In the genomic region with DNA sequence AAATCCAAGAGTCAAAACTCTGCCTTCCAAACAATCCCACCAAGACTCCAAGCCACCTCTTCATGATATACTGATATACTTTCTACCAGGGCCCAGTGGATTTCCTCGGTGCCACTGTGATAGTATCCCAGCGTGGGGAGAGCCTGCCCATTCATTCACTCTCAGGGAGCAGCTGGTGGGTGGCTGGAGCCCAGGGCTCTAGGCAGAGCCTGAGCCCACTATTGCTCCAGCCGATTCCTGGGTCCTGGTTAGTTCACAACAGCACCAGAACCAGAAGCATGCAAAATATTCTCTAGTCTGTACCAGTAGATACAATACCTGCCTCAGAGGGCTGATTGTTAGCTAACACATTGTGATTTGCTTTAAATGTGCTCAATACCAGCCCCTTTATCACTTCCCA, we compare ENCODE assay signal across 9 cellular contexts. TPM values are rescaled to one million over a fixed set of nuclear protein-coding genes. Genes with fewer than 3 reads are reported as not detected.
DNase-seq lines count a peak whose midpoint lies in the region; ATAC-seq and TF ChIP-seq lines count a peak whose summit lies in the region.
"Had no signal": no experiment of that assay in that cellular context is flagged by ENCODE, and none has a peak within 500 bp of the region (broad histone marks: within the 10 kb centered on the region; RNA-seq: fewer than 3 reads in every experiment).

No MANE protein-coding gene starts in this region.

- H3K9me3 ChIP-seq in MM.1S (replicated peaks; ENCODE audit: insufficient read depth, low read length) = no peaks in the 10 kb centered on the region

- H3K27ac ChIP-seq in MM.1S (ENCODE audit: low read length) (peak overlapping the region; percentile 76), coronary artery (peak overlapping the region; percentile 96 to 100)

- DNase-seq in BJ (ENCODE audit: low read depth) (no peak), MM.1S (no peak), coronary artery (ENCODE audit: low spot score) (no peak), nephron progenitor cell (no peak), globus pallidus (ENCODE audit: low spot score) (no peak), hippocampal formation (lab: John Stamatoyannopoulos, UW) (no peak), DMS79 (lab: John Stamatoyannopoulos, UW) (no peak)
- DNase-seq: activated effector memory CD4-positive, alpha-beta T cell treated with Interleukin-2 at 50 U/mL for 16 hours had no signal

- H3K79me2 ChIP-seq in MM.1S (ENCODE audit: low read length) = peaks cover 45% of the 10 kb centered on the region

- peak overlapping the region; percentile 74 for H3K9ac ChIP-seq in MM.1S (ENCODE audit: low read length)

- ATAC-seq in GM19397 (IDR thresholded peaks at IDR 0.05; ENCODE audit: unreplicated experiment) = no peak

- H2AFZ ChIP-seq in MM.1S (ENCODE audit: low read length) = peak overlapping the region; percentile 87

- peaks cover 32% of the 10 kb centered on the region for H3F3A ChIP-seq in MM.1S (ENCODE audit: insufficient read depth, low read length)

- H3K4me2 ChIP-seq in MM.1S (ENCODE audit: low read depth, low read length) = peak overlapping the region; percentile 95

- CTCF ChIA-PET in BJ (lab: Yijun Ruan, JAX) = interaction anchor here (1.0 to 27.3 kb wide), 3 partner anchors 10 to 65 kb away, joined by 3 to 650 read pairs (median 3); no protein-coding TSS in a partner anchor

- TF ChIP-seq CTCF in BJ (IDR thresholded peaks at IDR 0.05; ENCODE audit: insufficient read depth, low read depth, low read length) (no peak), MM.1S (IDR thresholded peaks at IDR 0.05; ENCODE audit: low read length) (no peak), coronary artery (IDR thresholded peaks at IDR 0.05) (no peak), nephron progenitor cell (IDR thresholded peaks at IDR 0.05) (no peak)

- H3K4me3 ChIP-seq in BJ (ENCODE audit: low read depth, low read length) (peak overlapping the region; percentile 69), MM.1S (ENCODE audit: low read length) (peak overlapping the region; percentile 80), coronary artery (peak overlapping the region; percentile 97)

- peaks cover 25% of the 10 kb centered on the region for H3K4me1 ChIP-seq in MM.1S (ENCODE audit: low read length)

- H3K27ac Mint-ChIP-seq in nephron progenitor cell = peak overlapping the region; percentile 95

- no peaks in the 10 kb centered on the region for H3K36me3 Mint-ChIP-seq in nephron progenitor cell (ENCODE audit: low read depth)

- no peaks in the 10 kb centered on the region for H3K9me2 ChIP-seq in MM.1S (replicated peaks; ENCODE audit: insufficient read depth, low read length)

- H3K27me3 Mint-ChIP-seq in nephron progenitor cell (ENCODE audit: low read depth, poor library complexity) = peaks cover 18% of the 10 kb centered on the region

- H3K36me3 ChIP-seq in BJ (ENCODE audit: control insufficient read depth, insufficient read depth, low read length) (no peaks in the 10 kb centered on the region), MM.1S (replicated peaks; ENCODE audit: insufficient read depth, low read length) (no peaks in the 10 kb centered on the region)

- no peaks in the 10 kb centered on the region for H4K20me1 ChIP-seq in MM.1S (ENCODE audit: insufficient read depth, low read length)

- H3K4me1 Mint-ChIP-seq in nephron progenitor cell = peaks cover 50% of the 10 kb centered on the region

- H3K27me3 ChIP-seq in BJ (ENCODE audit: control insufficient read depth, insufficient read depth, low read length) (no peaks in the 10 kb centered on the region), MM.1S (replicated peaks; ENCODE audit: insufficient read depth, low read length) (no peaks in the 10 kb centered on the region)

- H3K9me3 Mint-ChIP-seq in nephron progenitor cell = no peaks in the 10 kb centered on the region

- peak overlapping the region; percentile 32 for H3K4me3 Mint-ChIP-seq in nephron progenitor cell

- POLR2A ChIA-PET in BJ (lab: Charles Lee) = interaction anchor here (0.6 to 0.9 kb wide), 3 partner anchors 15 to 1327 kb away, joined by 3 to 5 read pairs (median 3); no protein-coding TSS in a partner anchor

RNA-seq across cellular contexts. Expression of gene CSRP1, which starts 0.8 kb away (rescaled TPM):
- polyA plus RNA-seq in BJ (2011; rRNA removed) = 720 and 957 TPM in 2 replicates
- polyA minus RNA-seq in BJ (2011; rRNA and poly(A)+ RNA removed) = 475 and 544 TPM in 2 replicates

RNA-seq across cellular contexts. Expression of gene NAV1, which starts 32.8 kb away (rescaled TPM):
- 15.6 and 21.6 TPM in 2 replicates for polyA plus RNA-seq in BJ (2011; rRNA removed)
- 37.5 and 64.0 TPM in 2 replicates for polyA minus RNA-seq in BJ (2011; rRNA and poly(A)+ RNA removed)

RNA-seq across cellular contexts. Expression of gene PHLDA3, which starts 37.1 kb away (rescaled TPM):
- 87.3 and 130 TPM in 2 replicates for polyA plus RNA-seq in BJ (2011; rRNA removed)
- polyA minus RNA-seq in BJ (2011; rRNA and poly(A)+ RNA removed) = 30.1 and 35.4 TPM in 2 replicates
